ENCODE assay signal across 23 cellular contexts in the genomic region with DNA sequence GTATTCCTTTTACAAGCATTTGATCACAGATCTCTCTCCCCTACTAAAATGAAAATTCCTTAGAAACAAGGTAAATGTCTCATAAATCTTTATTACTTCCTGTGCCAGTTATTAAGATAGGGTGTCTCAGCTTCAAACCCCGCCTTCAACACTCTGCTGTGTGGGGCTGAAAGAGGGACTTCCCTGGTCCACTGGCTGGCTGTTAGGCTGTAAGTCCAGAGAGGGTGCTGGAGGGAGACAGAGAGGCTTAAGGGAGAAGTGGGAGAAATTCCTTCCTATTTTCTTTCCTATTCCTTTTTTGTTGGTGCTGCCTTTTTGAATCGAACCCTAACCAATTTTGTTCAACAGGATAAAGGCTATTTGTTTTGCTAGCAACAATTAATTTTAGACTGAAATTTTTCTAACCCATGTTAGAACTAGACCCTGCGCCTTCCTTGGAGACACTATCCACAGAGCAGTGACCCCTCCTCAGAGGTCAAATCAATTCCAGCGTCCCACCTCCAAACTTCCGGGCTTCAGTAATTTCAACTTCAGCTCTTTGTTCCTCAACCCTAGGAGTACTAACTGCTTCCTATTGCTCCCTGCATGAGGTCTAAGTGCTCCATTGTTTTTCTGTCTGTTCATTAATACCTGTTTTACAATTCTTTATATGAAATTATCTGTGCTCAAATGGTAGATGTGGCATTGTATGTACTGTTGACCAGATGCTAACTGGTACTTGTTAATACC.
"Had no signal": no experiment of that assay in that cellular context is flagged by ENCODE, and none has a peak within 500 bp of the region (broad histone marks: within the 10 kb centered on the region; RNA-seq: fewer than 3 reads in every experiment).

No MANE protein-coding gene starts in this region.

- H3K9me3 ChIP-seq: body of pancreas, right lobe of liver, stomach, tibial nerve had no signal

- H3K27me3 Mint-ChIP-seq: activated naive CD4-positive, alpha-beta T cell treated with anti-CD3 and anti-CD28 coated beads, Interleukin-2, amount 50 U/mL, for 24 hours; memory B cell; stimulated activated memory B cell treated with anti-CD40 and anti-IgM and Interleukin-4, amounts not matched to agents 10 μg/mL and 1 μg/mL and 100 μg/mL, for 72 hours had no signal

- H3K27me3 ChIP-seq: body of pancreas, cardiac muscle cell, foreskin keratinocyte, right lobe of liver, stomach, suprapubic skin, tibial nerve had no signal

- H3K27ac ChIP-seq: body of pancreas, cardiac muscle cell, foreskin keratinocyte, right lobe of liver, skin epidermis, stomach, suprapubic skin, tibial nerve, VCaP had no signal

- ATAC-seq: body of pancreas; foreskin keratinocyte; right lobe of liver; stimulated activated memory B cell treated with anti-CD40 and anti-IgM and Interleukin-4, amounts not matched to agents 10 μg/mL and 1 μg/mL and 100 μg/mL, for 72 hours had no signal

- DNase-seq: activated CD4-positive, alpha-beta T cell treated with anti-CD3 and anti-CD28 coated beads for 1 hour; activated CD4-positive, alpha-beta T cell treated with anti-CD3 and anti-CD28 coated beads, Interleukin-2, amount 50 U/mL, for 1 hour; activated gamma-delta T cell treated with Interleukin-2 at 50 U/mL for 16 hours; activated T-cell treated with anti-CD3 and anti-CD28 coated beads, Interleukin-2, amount 50 U/mL, for 1 hour; anterior cingulate cortex; body of pancreas; cortex of kidney; erythroblast; foreskin keratinocyte; posterior cingulate gyrus; right lobe of liver; stimulated activated CD4-positive, alpha-beta T cell treated with anti-CD3 and anti-CD28 coated beads, Interleukin-15, amount 100 ng/mL, for 24 hours; stomach had no signal

- H3K27ac Mint-ChIP-seq: activated naive CD4-positive, alpha-beta T cell treated with anti-CD3 and anti-CD28 coated beads, Interleukin-2, amount 50 U/mL, for 24 hours; memory B cell; nephron; stimulated activated memory B cell treated with anti-CD40 and anti-IgM and Interleukin-4, amounts not matched to agents 10 μg/mL and 1 μg/mL and 100 μg/mL, for 72 hours; T-helper 2 cell treated with Interferon-gamma antibody and Interleukin-4, amounts not matched to agents 5 μg/mL and 100 μg/mL, for 36 hours had no signal

- H3K4me3 ChIP-seq: body of pancreas, cardiac muscle cell, right lobe of liver, skin epidermis, stomach, suprapubic skin, tibial nerve had no signal

- H3K4me3 Mint-ChIP-seq: activated naive CD4-positive, alpha-beta T cell treated with anti-CD3 and anti-CD28 coated beads, Interleukin-2, amount 50 U/mL, for 24 hours; memory B cell; nephron; stimulated activated memory B cell treated with anti-CD40 and anti-IgM and Interleukin-4, amounts not matched to agents 10 μg/mL and 1 μg/mL and 100 μg/mL, for 72 hours; T-helper 2 cell treated with Interferon-gamma antibody and Interleukin-4, amounts not matched to agents 5 μg/mL and 100 μg/mL, for 36 hours had no signal

- H3K4me1 ChIP-seq: body of pancreas, foreskin keratinocyte, right lobe of liver, stomach, suprapubic skin, tibial nerve had no signal

- H3K9me3 Mint-ChIP-seq: activated naive CD4-positive, alpha-beta T cell treated with anti-CD3 and anti-CD28 coated beads, Interleukin-2, amount 50 U/mL, for 24 hours; nephron; T-helper 2 cell treated with Interferon-gamma antibody and Interleukin-4, amounts not matched to agents 5 μg/mL and 100 μg/mL, for 36 hours had no signal

- H3K36me3 ChIP-seq: cardiac muscle cell, right lobe of liver, stomach, suprapubic skin, tibial nerve had no signal

- H3K36me3 Mint-ChIP-seq: activated naive CD4-positive, alpha-beta T cell treated with anti-CD3 and anti-CD28 coated beads, Interleukin-2, amount 50 U/mL, for 24 hours; memory B cell; stimulated activated memory B cell treated with anti-CD40 and anti-IgM and Interleukin-4, amounts not matched to agents 10 μg/mL and 1 μg/mL and 100 μg/mL, for 72 hours had no signal

- H3K4me1 Mint-ChIP-seq: activated naive CD4-positive, alpha-beta T cell treated with anti-CD3 and anti-CD28 coated beads, Interleukin-2, amount 50 U/mL, for 24 hours; memory B cell; stimulated activated memory B cell treated with anti-CD40 and anti-IgM and Interleukin-4, amounts not matched to agents 10 μg/mL and 1 μg/mL and 100 μg/mL, for 72 hours had no signal
